ENCODE assay signal across 1 cellular context in the genomic region with DNA sequence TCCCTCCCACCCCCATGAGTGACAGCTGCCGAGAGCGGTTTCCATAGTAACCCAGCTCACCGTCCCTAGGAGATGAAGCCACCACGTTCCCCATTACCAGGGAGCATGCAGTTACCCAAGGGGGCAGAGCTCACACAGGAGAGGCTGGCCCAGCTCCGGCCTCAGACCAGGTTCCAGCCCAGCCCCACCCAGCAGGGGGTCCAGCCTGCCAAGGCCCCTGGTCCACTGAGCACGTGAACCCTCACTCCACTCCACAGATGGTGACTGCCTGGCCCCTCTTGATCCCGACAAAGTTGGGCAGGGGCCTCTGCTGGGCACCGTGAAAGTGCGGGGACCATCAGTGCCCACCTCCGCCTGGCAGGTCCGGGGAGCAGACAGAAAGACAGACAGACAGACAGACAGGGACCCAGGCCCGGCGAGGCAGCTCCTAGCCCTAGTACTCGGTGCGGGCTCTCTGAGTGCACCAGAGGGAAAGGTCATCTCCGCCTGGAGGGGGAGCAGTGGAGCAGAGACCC.
TF ChIP-seq lines count a peak whose summit lies in the region.

No MANE protein-coding gene starts in this region.

TF ChIP-seq in K562, 482 proteins besides CTCF, POLR2A, EP300 and RAD21 (continued from another document):
- TF ChIP-seq, protein P1, sequence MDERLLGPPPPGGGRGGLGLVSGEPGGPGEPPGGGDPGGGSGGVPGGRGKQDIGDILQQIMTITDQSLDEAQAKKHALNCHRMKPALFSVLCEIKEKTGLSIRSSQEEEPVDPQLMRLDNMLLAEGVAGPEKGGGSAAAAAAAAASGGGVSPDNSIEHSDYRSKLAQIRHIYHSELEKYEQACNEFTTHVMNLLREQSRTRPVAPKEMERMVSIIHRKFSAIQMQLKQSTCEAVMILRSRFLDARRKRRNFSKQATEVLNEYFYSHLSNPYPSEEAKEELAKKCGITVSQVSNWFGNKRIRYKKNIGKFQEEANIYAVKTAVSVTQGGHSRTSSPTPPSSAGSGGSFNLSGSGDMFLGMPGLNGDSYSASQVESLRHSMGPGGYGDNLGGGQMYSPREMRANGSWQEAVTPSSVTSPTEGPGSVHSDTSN (CRISPR knock-in tag; IDR thresholded peaks at IDR 0.05; ENCODE audit: low read depth) = peak; percentile 72
- TF ChIP-seq, protein P1 (tag; conservative IDR thresholded peaks at IDR 0.05; ENCODE audit: low read depth) = 0 out of 2 replicates have a peak, but pooled peaks have one; percentile 89
- TF ChIP-seq SP1 (CRISPR knock-in tag; IDR thresholded peaks at IDR 0.05) = 0 out of 2 replicates have a peak, but pooled peaks have one; percentile 55
- TF ChIP-seq, protein P2, sequence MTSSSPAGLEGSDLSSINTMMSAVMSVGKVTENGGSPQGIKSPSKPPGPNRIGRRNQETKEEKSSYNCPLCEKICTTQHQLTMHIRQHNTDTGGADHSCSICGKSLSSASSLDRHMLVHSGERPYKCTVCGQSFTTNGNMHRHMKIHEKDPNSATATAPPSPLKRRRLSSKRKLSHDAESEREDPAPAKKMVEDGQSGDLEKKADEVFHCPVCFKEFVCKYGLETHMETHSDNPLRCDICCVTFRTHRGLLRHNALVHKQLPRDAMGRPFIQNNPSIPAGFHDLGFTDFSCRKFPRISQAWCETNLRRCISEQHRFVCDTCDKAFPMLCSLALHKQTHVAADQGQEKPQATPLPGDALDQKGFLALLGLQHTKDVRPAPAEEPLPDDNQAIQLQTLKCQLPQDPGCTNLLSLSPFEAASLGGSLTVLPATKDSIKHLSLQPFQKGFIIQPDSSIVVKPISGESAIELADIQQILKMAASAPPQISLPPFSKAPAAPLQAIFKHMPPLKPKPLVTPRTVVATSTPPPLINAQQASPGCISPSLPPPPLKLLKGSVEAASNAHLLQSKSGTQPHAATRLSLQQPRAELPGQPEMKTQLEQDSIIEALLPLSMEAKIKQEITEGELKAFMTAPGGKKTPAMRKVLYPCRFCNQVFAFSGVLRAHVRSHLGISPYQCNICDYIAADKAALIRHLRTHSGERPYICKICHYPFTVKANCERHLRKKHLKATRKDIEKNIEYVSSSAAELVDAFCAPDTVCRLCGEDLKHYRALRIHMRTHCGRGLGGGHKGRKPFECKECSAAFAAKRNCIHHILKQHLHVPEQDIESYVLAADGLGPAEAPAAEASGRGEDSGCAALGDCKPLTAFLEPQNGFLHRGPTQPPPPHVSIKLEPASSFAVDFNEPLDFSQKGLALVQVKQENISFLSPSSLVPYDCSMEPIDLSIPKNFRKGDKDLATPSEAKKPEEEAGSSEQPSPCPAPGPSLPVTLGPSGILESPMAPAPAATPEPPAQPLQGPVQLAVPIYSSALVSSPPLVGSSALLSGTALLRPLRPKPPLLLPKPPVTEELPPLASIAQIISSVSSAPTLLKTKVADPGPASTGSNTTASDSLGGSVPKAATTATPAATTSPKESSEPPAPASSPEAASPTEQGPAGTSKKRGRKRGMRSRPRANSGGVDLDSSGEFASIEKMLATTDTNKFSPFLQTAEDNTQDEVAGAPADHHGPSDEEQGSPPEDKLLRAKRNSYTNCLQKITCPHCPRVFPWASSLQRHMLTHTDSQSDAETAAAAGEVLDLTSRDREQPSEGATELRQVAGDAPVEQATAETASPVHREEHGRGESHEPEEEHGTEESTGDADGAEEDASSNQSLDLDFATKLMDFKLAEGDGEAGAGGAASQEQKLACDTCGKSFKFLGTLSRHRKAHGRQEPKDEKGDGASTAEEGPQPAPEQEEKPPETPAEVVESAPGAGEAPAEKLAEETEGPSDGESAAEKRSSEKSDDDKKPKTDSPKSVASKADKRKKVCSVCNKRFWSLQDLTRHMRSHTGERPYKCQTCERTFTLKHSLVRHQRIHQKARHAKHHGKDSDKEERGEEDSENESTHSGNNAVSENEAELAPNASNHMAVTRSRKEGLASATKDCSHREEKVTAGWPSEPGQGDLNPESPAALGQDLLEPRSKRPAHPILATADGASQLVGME (CRISPR knock-in tag; IDR thresholded peaks at IDR 0.05) = no peak
- TF ChIP-seq FOSL1 (tag; conservative IDR thresholded peaks at IDR 0.05) = 0 out of 2 replicates have a peak, but pooled peaks have one; percentile 19
- TF ChIP-seq RFX1 (IDR thresholded peaks at IDR 0.05) = peak; percentile 96
- TF ChIP-seq KDM4B (IDR thresholded peaks at IDR 0.05; ENCODE audit: borderline replicate concordance in 2 of 2, low read depth in 1 of 2) = 0 out of 4 replicates have a peak, but pooled peaks of 1 of the 2 experiments have one; percentile 21
- TF ChIP-seq TBL1XR1 (IDR thresholded peaks at IDR 0.05; ENCODE audit: low read length in 2 of 2) = no peak
- TF ChIP-seq FOXK1 (CRISPR knock-in tag; IDR thresholded peaks at IDR 0.05; ENCODE audit: borderline replicate concordance) = 0 out of 2 replicates have a peak, but pooled peaks have one; percentile 47
- peak; percentile 48; the same call in 1 of the 2 replicates for TF ChIP-seq TEAD4 (IDR thresholded peaks at IDR 0.05; ENCODE audit: low read length)
- TF ChIP-seq TEAD4 (CRISPR knock-in tag; IDR thresholded peaks at IDR 0.05; ENCODE audit: borderline replicate concordance) = no peak
- no peak for TF ChIP-seq HNRNPH1 (optimal IDR thresholded peaks at IDR 0.05; ENCODE audit: low read depth, low read length)
